Comparison of ENCODE assay signal across 8 cellular contexts in genomic region chr1:16153999-16154673, GRCh38. TPM values are rescaled to one million over a fixed set of nuclear protein-coding genes. Genes with fewer than 3 reads are reported as not detected.
DNase-seq lines count a peak whose midpoint lies in the region; ATAC-seq, FAIRE-seq and TF ChIP-seq lines count a peak whose summit lies in the region.

No MANE protein-coding gene starts in this region.

- H3K4me1 ChIP-seq in subcutaneous abdominal adipose tissue (ENCODE audit: control insufficient read depth in 5 of 5, insufficient read depth in 5 of 5, low read length in 5 of 5) = peaks cover 6 to 71% (median 64%) of the 10 kb centered on the region in 5 donors

- WGBS in lower leg skin, 2 donors = 21 to 27% methylated on average over 15 to 17 of the region's 17 CpGs

- H3K36me3 ChIP-seq in bronchial epithelial cell (ENCODE audit: control insufficient read depth, insufficient read depth, low read length) (peaks cover 35% of the 10 kb centered on the region), subcutaneous abdominal adipose tissue (ENCODE audit: control insufficient read depth in 5 of 5, insufficient read depth in 5 of 5, low read length in 5 of 5) (peaks cover 0 to 19% (median 8%) of the 10 kb centered on the region in 5 donors)

- peak overlapping the region in 4 of 5 donors; percentile 38 to 63 (median 61) for H3K9ac ChIP-seq in subcutaneous abdominal adipose tissue (ENCODE audit: low read length in 5 of 5)

- intact Hi-C loops in activated CD4-positive, alpha-beta T cell treated with anti-CD3 and anti-CD28 coated beads, Interleukin-2, amount 10 ng/mL, durations not matched to agents 24 days and 14 days (cut with micrococcal nuclease) = no loop called here
- intact Hi-C loops in lower leg skin (cut with DNase I; ENCODE audit: low total_unique reads) = no loop called here

- peaks cover 29% of the 10 kb centered on the region for H3K4me1 Mint-ChIP-seq in activated CD4-positive, alpha-beta T cell treated with anti-CD3 and anti-CD28 coated beads, Interleukin-2, amount 10 ng/mL, durations not matched to agents 24 days and 14 days

- no peak for TF ChIP-seq POLR2A in lower leg skin (IDR thresholded peaks at IDR 0.05)

- no peaks in the 10 kb centered on the region for H3K9me3 ChIP-seq in subcutaneous abdominal adipose tissue (ENCODE audit: control insufficient read depth in 5 of 5, low read length in 5 of 5)

- H3K27ac Mint-ChIP-seq in activated CD4-positive, alpha-beta T cell treated with anti-CD3 and anti-CD28 coated beads, Interleukin-2, amount 10 ng/mL, durations not matched to agents 24 days and 14 days = no peak overlapping the region

- no peak for DNase-seq in activated CD4-positive, alpha-beta T cell treated with anti-CD3 and anti-CD28 coated beads, Interleukin-2, amount 10 ng/mL, durations not matched to agents 24 days and 14 days
- no peak for DNase-seq in activated CD4-positive, alpha-beta T cell treated with anti-CD3 and anti-CD28 coated beads for 1 hour
- DNase-seq in bronchial epithelial cell (ENCODE audit: low read depth) (no peak), lower leg skin (ENCODE audit: low spot score in 2 of 2) (no peak), OCI-M1 (lab: John Stamatoyannopoulos, UW) (no peak)

- no peaks in the 10 kb centered on the region for H3K9me3 Mint-ChIP-seq in activated CD4-positive, alpha-beta T cell treated with anti-CD3 and anti-CD28 coated beads, Interleukin-2, amount 10 ng/mL, durations not matched to agents 24 days and 14 days

- H3K27me3 ChIP-seq in bronchial epithelial cell (ENCODE audit: control insufficient read depth, insufficient read depth, low read length) (no peaks in the 10 kb centered on the region), subcutaneous abdominal adipose tissue (ENCODE audit: control insufficient read depth in 5 of 5, insufficient read depth in 4 of 5, low read length in 5 of 5) (peaks cover 0 to 3% (median 0%) of the 10 kb centered on the region in 5 donors)

- peak overlapping the region; percentile 73 for H3K27ac ChIP-seq in subcutaneous abdominal adipose tissue (ENCODE audit: low read depth, low read length)

- ATAC-seq in HG02840 (IDR thresholded peaks at IDR 0.05; ENCODE audit: low FRiP score, unreplicated experiment) (no peak), HG03108 (IDR thresholded peaks at IDR 0.05; ENCODE audit: unreplicated experiment) (no peak)

- H3K4me3 Mint-ChIP-seq in activated CD4-positive, alpha-beta T cell treated with anti-CD3 and anti-CD28 coated beads, Interleukin-2, amount 10 ng/mL, durations not matched to agents 24 days and 14 days = peak overlapping the region; percentile 59

- FAIRE-seq in bronchial epithelial cell (lab: Jason Lieb, UNC) = no peak

- H3K27me3 Mint-ChIP-seq in activated CD4-positive, alpha-beta T cell treated with anti-CD3 and anti-CD28 coated beads, Interleukin-2, amount 10 ng/mL, durations not matched to agents 24 days and 14 days = peaks cover 46% of the 10 kb centered on the region

- H3K4me3 ChIP-seq in bronchial epithelial cell (ENCODE audit: low read depth, low read length) = peak overlapping the region; percentile 94
- peak overlapping the region; percentile 15 for H3K4me3 ChIP-seq in lower leg skin (ENCODE audit: low read depth, poor library complexity, severe bottlenecking)
- H3K4me3 ChIP-seq in subcutaneous abdominal adipose tissue (ENCODE audit: low read depth in 1 of 5, low read length in 5 of 5) = peak overlapping the region; percentile 57 to 78 (median 71)

- TF ChIP-seq CTCF in bronchial epithelial cell (IDR thresholded peaks at IDR 0.05; ENCODE audit: insufficient read depth, low read length, severe bottlenecking) (no peak), lower leg skin (IDR thresholded peaks at IDR 0.05) (no peak)

- no peaks in the 10 kb centered on the region for H3K36me3 Mint-ChIP-seq in activated CD4-positive, alpha-beta T cell treated with anti-CD3 and anti-CD28 coated beads, Interleukin-2, amount 10 ng/mL, durations not matched to agents 24 days and 14 days (ENCODE audit: low read depth)

RNA-seq across cellular contexts. Expression of gene EPHA2, which starts 1.7 kb away (rescaled TPM):
- not detected in 2 replicates for total RNA-seq in activated CD4-positive, alpha-beta T cell treated with anti-CD3 and anti-CD28 coated beads, Interleukin-2, amount 10 ng/mL, durations not matched to agents 24 days and 14 days
- 117 and 144 TPM in 2 replicates for total RNA-seq in bronchial epithelial cell
- 10 to 100 TPM; 63.6 to 83.8 (median 68.8) TPM for total RNA-seq in lower leg skin

RNA-seq across cellular contexts. Expression of gene ARHGEF19, which starts 58.3 kb away (rescaled TPM):
- 8.5 and 8.8 TPM in 2 replicates for total RNA-seq in activated CD4-positive, alpha-beta T cell treated with anti-CD3 and anti-CD28 coated beads, Interleukin-2, amount 10 ng/mL, durations not matched to agents 24 days and 14 days
- 3.2 and 6.1 TPM in 2 replicates for total RNA-seq in bronchial epithelial cell
- total RNA-seq in lower leg skin = 10 to 100 TPM; 45.7 to 63.1 (median 48.5) TPM

Comparison
In these comparisons a context has a peak if more than half of its experiments do, and no peak if none do; other contexts are left out.
1. H3K4me3 ChIP-seq: peak in every context shown above with its lines; median percentile 94 in bronchial epithelial cell; 71 in subcutaneous abdominal adipose tissue; 15 in lower leg skin.
2. RNA of gene EPHA2, which starts 1.7 kb away (total RNA-seq): 117 to 144 TPM in bronchial epithelial cell and 63.6 to 83.8 TPM in lower leg skin; not detected in activated CD4-positive, alpha-beta T cell treated with anti-CD3 and anti-CD28 coated beads, Interleukin-2, amount 10 ng/mL, durations not matched to agents 24 days and 14 days; every median in the first group is over 10 times any median in the second.